25 cellular contexts compared by ENCODE assay signal in the genomic region with DNA sequence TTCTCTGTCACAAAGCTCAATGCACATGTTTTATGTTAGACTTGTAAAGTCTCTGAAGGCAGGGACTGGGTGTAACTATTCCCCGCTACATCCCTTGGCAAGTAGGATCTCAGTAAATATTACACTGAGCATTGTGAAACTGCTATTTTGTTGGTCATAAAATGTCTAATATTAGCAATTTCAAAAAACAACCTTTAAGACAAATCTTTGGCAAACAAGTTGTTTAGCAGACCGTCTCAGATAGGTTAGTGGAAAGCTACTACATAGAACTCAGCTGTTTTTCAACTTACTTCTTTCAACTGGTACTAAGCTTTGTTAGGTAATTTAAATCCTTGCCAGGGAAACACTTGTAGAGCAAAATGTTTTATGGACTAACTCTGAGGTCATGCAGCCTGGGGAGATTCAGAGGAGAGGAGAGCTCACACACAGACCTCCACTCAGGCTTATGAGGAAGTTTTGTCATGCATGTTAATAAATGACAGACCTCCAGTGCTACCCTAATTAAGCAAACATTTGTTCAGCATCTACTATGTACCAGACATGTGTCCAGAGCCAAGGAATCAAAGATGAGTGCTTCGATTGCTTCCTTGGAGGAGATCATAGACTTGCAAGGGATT.
DNase-seq lines count a peak whose midpoint lies in the region; ATAC-seq and TF ChIP-seq lines count a peak whose summit lies in the region.
"Had no signal": no experiment of that assay in that cellular context is flagged by ENCODE, and none has a peak within 500 bp of the region (broad histone marks: within the 10 kb centered on the region; RNA-seq: fewer than 3 reads in every experiment).

No MANE protein-coding gene starts in this region.

- no peak overlapping the region for H2BK12ac ChIP-seq in H9 (ENCODE audit: insufficient read length, low read depth, low read length)

- ATAC-seq in left lobe of liver: peak; percentile 41
- ATAC-seq in upper lobe of right lung: peak; percentile 41
- ATAC-seq: activated CD4-positive, alpha-beta T cell treated with anti-CD3 and anti-CD28 coated beads for 36 hours; activated CD8-positive, alpha-beta T cell treated with anti-CD3 and anti-CD28 coated beads for 36 hours; lower lobe of right lung; naive thymus-derived CD8-positive, alpha-beta T cell had no signal

- H3K23me2 ChIP-seq in H9 (ENCODE audit: insufficient read length, low read depth, low read length, poor library complexity, severe bottlenecking): no peaks in the 10 kb centered on the region

- H4K5ac ChIP-seq in H9 (ENCODE audit: insufficient read length, low read depth, low read length): no peak overlapping the region

- H3K14ac ChIP-seq in H9 (ENCODE audit: insufficient read depth, low read length): no peak overlapping the region

- WGBS in H9 (ENCODE audit: extremely low coverage, insufficient read length, low lambda C conversion rate): no CpG with 5 or more reads among the region's 3 CpGs
- WGBS in sigmoid colon, 2 donors: 38 to 65% methylated on average over 3 of the region's 3 CpGs

- H3K27ac ChIP-seq in H9 (ENCODE audit: insufficient read length, low read depth, low read length) (no peak overlapping the region), upper lobe of right lung (no peak overlapping the region), sigmoid colon (peak overlapping the region in 1 of 4 donors; percentile 37), left ventricle myocardium inferior (replicated peaks) (no peak overlapping the region)
- H3K27ac ChIP-seq: BLaER1, lower lobe of right lung, skin epidermis had no signal

- no peak for TF ChIP-seq POLR2A in sigmoid colon (IDR thresholded peaks at IDR 0.05)

- H2AK5ac ChIP-seq in H9 (ENCODE audit: insufficient read length, low read length): no peak overlapping the region

- no peak overlapping the region for H2AFZ ChIP-seq in H9 (ENCODE audit: low read length)

- no peaks in the 10 kb centered on the region for H4K20me1 ChIP-seq in H9 (ENCODE audit: control insufficient read depth, insufficient read depth, insufficient read length)
- H4K20me1 ChIP-seq: BLaER1 had no signal

- H3K27me3 ChIP-seq in H9 (ENCODE audit: insufficient read depth, low read length) (no peaks in the 10 kb centered on the region), upper lobe of right lung (no peaks in the 10 kb centered on the region), sigmoid colon (no peaks in the 10 kb centered on the region), left ventricle myocardium inferior (ENCODE audit: low read depth) (no peaks in the 10 kb centered on the region)
- H3K27me3 ChIP-seq: BLaER1 had no signal

- H3K4me3 Mint-ChIP-seq in H9: no peak overlapping the region
- H3K4me3 Mint-ChIP-seq: activated CD4-positive, alpha-beta T cell treated with anti-CD3 and anti-CD28 coated beads for 36 hours; activated CD8-positive, alpha-beta T cell treated with anti-CD3 and anti-CD28 coated beads for 36 hours; activated naive CD4-positive, alpha-beta T cell treated with anti-CD3 and anti-CD28 coated beads, Interleukin-2, amount 10 ng/mL, durations not matched to agents 7 days and 5 days; activated T-helper 1 cell treated with anti-CD3 and anti-CD28 coated beads, Interleukin-12 subunit alpha, Interleukin-12 subunit beta, Interleukin-2, Interleukin-4 antibody, amounts not matched to agents 30 ng/mL and 10 ng/mL and 1 ng/mL, durations not matched to agents 14 hours and 24 hours and 36 hours; IgD-negative memory B cell; naive thymus-derived CD8-positive, alpha-beta T cell; stimulated activated naive CD8-positive, alpha-beta T cell treated with anti-CD3 and anti-CD28 coated beads, Interleukin-15, Interleukin-2, amounts not matched to agents 100 ng/mL and 50 ng/mL, for 24 hours had no signal

- H4K91ac ChIP-seq in H9 (ENCODE audit: insufficient read length, low read depth, low read length): no peak overlapping the region

- intact Hi-C loops in upper lobe of right lung (cut with DNase I): no loop called here
- intact Hi-C loops in sigmoid colon (cut with DNase I): no loop called here
- intact Hi-C loops in left ventricle myocardium inferior (cut with micrococcal nuclease): no loop called here

- H3K9ac ChIP-seq in H9 (ENCODE audit: extremely low read depth, insufficient read length, low read length): no peak overlapping the region
- H3K9ac ChIP-seq: BLaER1 had no signal

- no peaks in the 10 kb centered on the region for H3K79me1 ChIP-seq in H9 (ENCODE audit: insufficient read depth, low read depth, low read length, poor library complexity, severe bottlenecking)

- H2BK5ac ChIP-seq in H9 (ENCODE audit: insufficient read length, low read length): no peak overlapping the region

- no peak overlapping the region for H3K56ac ChIP-seq in H9 (ENCODE audit: insufficient read length, low read depth, low read length)

- H3K36me3 ChIP-seq in upper lobe of right lung (no peaks in the 10 kb centered on the region), sigmoid colon (no peaks in the 10 kb centered on the region), left ventricle myocardium inferior (no peaks in the 10 kb centered on the region)
- H3K36me3 ChIP-seq: BLaER1, lower lobe of right lung had no signal

- no peak for TF ChIP-seq CTCF in H9 (conservative IDR thresholded peaks at IDR 0.05)
- no peak for TF ChIP-seq CTCF in epithelial cell of proximal tubule (conservative IDR thresholded peaks at IDR 0.05; ENCODE audit: low read depth, low read length)
- TF ChIP-seq CTCF in upper lobe of right lung (IDR thresholded peaks at IDR 0.05): no peak
- TF ChIP-seq CTCF in sigmoid colon (IDR thresholded peaks at IDR 0.05): no peak
- TF ChIP-seq CTCF in left ventricle myocardium inferior (IDR thresholded peaks at IDR 0.05; ENCODE audit: borderline replicate concordance): no peak

- peak in 1 of 4 donors; percentile 9 for TF ChIP-seq EP300 in sigmoid colon (IDR thresholded peaks at IDR 0.05)

- no peak overlapping the region for H3K23ac ChIP-seq in H9 (ENCODE audit: insufficient read length, low read depth, low read length)

- H3K4me1 Mint-ChIP-seq in H9: peaks cover 18 to 21% of the 10 kb centered on the region in 2 experiments
- H3K4me1 Mint-ChIP-seq: activated CD4-positive, alpha-beta T cell treated with anti-CD3 and anti-CD28 coated beads for 36 hours; activated naive CD4-positive, alpha-beta T cell treated with anti-CD3 and anti-CD28 coated beads, Interleukin-2, amount 10 ng/mL, durations not matched to agents 7 days and 5 days; IgD-negative memory B cell; naive thymus-derived CD8-positive, alpha-beta T cell had no signal

- no peak overlapping the region for H2BK15ac ChIP-seq in H9 (ENCODE audit: low read depth, low read length)

- no peak for DNase-seq in H9
- DNase-seq in epithelial cell of proximal tubule (ENCODE audit: low read depth): peak; percentile 29
- DNase-seq in left lobe of liver (ENCODE audit: low spot score): no peak
- no peak for DNase-seq in upper lobe of right lung
- DNase-seq in sigmoid colon: no peak
- no peak for DNase-seq in NCI-H2227 (lab: John Stamatoyannopoulos, UW; ENCODE audit: unreplicated experiment)
- no peak for DNase-seq in iPS-NIHi7 (ENCODE audit: extremely low spot score)
- DNase-seq in left ventricle myocardium inferior: no peak
- DNase-seq: activated CD4-positive, alpha-beta T cell treated with anti-CD3 and anti-CD28 coated beads for 36 hours; activated CD8-positive, alpha-beta memory T cell treated with anti-CD3 and anti-CD28 coated beads, Interleukin-2, amount 50 U/mL, for 48 hours; activated CD8-positive, alpha-beta T cell treated with anti-CD3 and anti-CD28 coated beads for 36 hours; activated naive CD4-positive, alpha-beta T cell treated with anti-CD3 and anti-CD28 coated beads, Interleukin-2, amount 10 ng/mL, durations not matched to agents 7 days and 5 days; amniotic stem cell; DMS153; lower lobe of right lung; naive thymus-derived CD8-positive, alpha-beta T cell; NCI-H1436 treated with DMSO at 0.1 percent for 48 hours; NCI-H345; NCI-H748 treated with DMSO at 0.1 percent for 48 hours; occipital lobe had no signal

- no peak overlapping the region for H2BK120ac ChIP-seq in H9 (ENCODE audit: low read depth, low read length, poor library complexity, severe bottlenecking)

- H3K4me3 ChIP-seq in epithelial cell of proximal tubule (ENCODE audit: low read depth, low read length): no peak overlapping the region
- H3K4me3 ChIP-seq in upper lobe of right lung: no peak overlapping the region
- no peak overlapping the region for H3K4me3 ChIP-seq in sigmoid colon
- H3K4me3 ChIP-seq in left ventricle myocardium inferior: no peak overlapping the region
- H3K4me3 ChIP-seq: BLaER1, lower lobe of right lung, skin epidermis had no signal

- H3K9me3 ChIP-seq in H9 (ENCODE audit: control insufficient read depth, low read depth, low read length) (no peaks in the 10 kb centered on the region), upper lobe of right lung (no peaks in the 10 kb centered on the region), sigmoid colon (no peaks in the 10 kb centered on the region), left ventricle myocardium inferior (replicated peaks) (peaks cover 31% of the 10 kb centered on the region)

- H3K18ac ChIP-seq in H9 (ENCODE audit: insufficient read length, low read depth, low read length): no peak overlapping the region

- H4K8ac ChIP-seq in H9 (replicated peaks; ENCODE audit: insufficient read length, low read depth, low read length): no peak overlapping the region

- no peak overlapping the region for H3T11ph ChIP-seq in H9 (ENCODE audit: low read length)

- H3K9me3 Mint-ChIP-seq in H9: peaks cover 17 to 25% of the 10 kb centered on the region in 2 experiments

- H3K27me3 Mint-ChIP-seq in H9 (ENCODE audit: low read depth): no peaks in the 10 kb centered on the region
- H3K27me3 Mint-ChIP-seq: activated CD8-positive, alpha-beta T cell treated with anti-CD3 and anti-CD28 coated beads for 36 hours; activated naive CD4-positive, alpha-beta T cell treated with anti-CD3 and anti-CD28 coated beads, Interleukin-2, amount 10 ng/mL, durations not matched to agents 7 days and 5 days; IgD-negative memory B cell; stimulated activated naive CD8-positive, alpha-beta T cell treated with anti-CD3 and anti-CD28 coated beads, Interleukin-15, Interleukin-2, amounts not matched to agents 100 ng/mL and 50 ng/mL, for 24 hours had no signal

- H3K27ac Mint-ChIP-seq in H9: peak overlapping the region in 2 of 3 experiments; percentile 2 to 81; a peak in 3 of 7 replicates
- H3K27ac Mint-ChIP-seq: activated CD4-positive, alpha-beta T cell treated with anti-CD3 and anti-CD28 coated beads for 36 hours; activated CD8-positive, alpha-beta T cell treated with anti-CD3 and anti-CD28 coated beads for 36 hours; activated naive CD4-positive, alpha-beta T cell treated with anti-CD3 and anti-CD28 coated beads, Interleukin-2, amount 10 ng/mL, durations not matched to agents 7 days and 5 days; activated T-helper 1 cell treated with anti-CD3 and anti-CD28 coated beads, Interleukin-12 subunit alpha, Interleukin-12 subunit beta, Interleukin-2, Interleukin-4 antibody, amounts not matched to agents 30 ng/mL and 10 ng/mL and 1 ng/mL, durations not matched to agents 14 hours and 24 hours and 36 hours; IgD-negative memory B cell; naive thymus-derived CD8-positive, alpha-beta T cell; stimulated activated naive CD8-positive, alpha-beta T cell treated with anti-CD3 and anti-CD28 coated beads, Interleukin-15, Interleukin-2, amounts not matched to agents 100 ng/mL and 50 ng/mL, for 24 hours had no signal

- H3K4me1 ChIP-seq in H9 (ENCODE audit: insufficient read depth, low read length) (peaks cover 14% of the 10 kb centered on the region; the same call in 1 of the 2 replicates), upper lobe of right lung (no peaks in the 10 kb centered on the region), sigmoid colon (peaks cover 0 to 20% (median 6%) of the 10 kb centered on the region in 4 donors), left ventricle myocardium inferior (no peaks in the 10 kb centered on the region)
- H3K4me1 ChIP-seq: BLaER1, lower lobe of right lung had no signal

- no peak overlapping the region for H2BK20ac ChIP-seq in H9 (ENCODE audit: low read depth, low read length, poor library complexity, severe bottlenecking)

- no peak overlapping the region for H3K4ac ChIP-seq in H9 (ENCODE audit: low read depth, low read length)

- no peaks in the 10 kb centered on the region for H3K79me2 ChIP-seq in H9 (ENCODE audit: insufficient read depth, low read length)

- no peak overlapping the region for H3K4me2 ChIP-seq in H9 (ENCODE audit: insufficient read depth, insufficient read length, low read length)
- H3K4me2 ChIP-seq: BLaER1 had no signal

- peaks cover 0 to 26% (median 7%) of the 10 kb centered on the region in 3 experiments; a peak in 6 of 7 replicates for H3K36me3 Mint-ChIP-seq in H9 (ENCODE audit: insufficient read depth in 1 of 3, low read depth in 3 of 3)
- H3K36me3 Mint-ChIP-seq: activated naive CD4-positive, alpha-beta T cell treated with anti-CD3 and anti-CD28 coated beads, Interleukin-2, amount 10 ng/mL, durations not matched to agents 7 days and 5 days; IgD-negative memory B cell had no signal
